In the genomic region with DNA sequence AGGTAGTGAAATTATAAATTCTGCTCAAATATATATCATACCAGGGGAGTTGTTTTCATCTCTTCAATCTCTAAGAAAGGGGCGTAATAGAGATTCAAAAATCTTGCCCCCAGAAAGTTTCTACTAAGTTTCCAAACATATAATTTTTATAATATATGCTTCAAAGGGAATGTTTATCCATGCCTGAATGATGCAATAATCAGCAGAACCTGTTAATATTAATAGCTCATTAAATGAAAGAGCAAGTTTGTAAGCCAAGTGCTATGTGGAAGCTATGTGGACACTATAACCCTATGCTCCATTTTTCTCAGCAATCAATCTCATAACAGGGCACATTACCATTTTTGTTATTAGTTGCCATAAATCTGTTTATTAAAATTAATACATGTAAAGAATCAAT, we compare ENCODE assay signal across 2 cellular contexts.
TF ChIP-seq lines count a peak whose summit lies in the region.

No MANE protein-coding gene starts in this region.

TF ChIP-seq in HepG2, 621 proteins besides CTCF, POLR2A, EP300 and RAD21:
- TF ChIP-seq RFXANK (CRISPR knock-in tag; IDR thresholded peaks at IDR 0.05) (no peak), ATF7 (IDR thresholded peaks at IDR 0.05) (0 out of 2 replicates have a peak, but pooled peaks have one; percentile 4), ATF7 (CRISPR knock-in tag; IDR thresholded peaks at IDR 0.05) (no peak)
TF ChIP-seq in HepG2: peak in this region for 1.

TF ChIP-seq in endothelial cell of umbilical vein, 7 proteins besides CTCF, POLR2A, EP300 and RAD21:
- TF ChIP-seq EZH2 (IDR thresholded peaks at IDR 0.05; ENCODE audit: borderline replicate concordance, low read depth, low read length, severe bottlenecking) (no peak), FOS (IDR thresholded peaks at IDR 0.05; ENCODE audit: borderline replicate concordance, insufficient read depth, low read length) (no peak), GATA2 (IDR thresholded peaks at IDR 0.05; ENCODE audit: insufficient read depth, insufficient read length, low read depth, low read length) (no peak), MYC (IDR thresholded peaks at IDR 0.05; ENCODE audit: low read depth, low read length) (no peak)
